Comparison of ENCODE assay signal across 1 cellular context in the genomic region with DNA sequence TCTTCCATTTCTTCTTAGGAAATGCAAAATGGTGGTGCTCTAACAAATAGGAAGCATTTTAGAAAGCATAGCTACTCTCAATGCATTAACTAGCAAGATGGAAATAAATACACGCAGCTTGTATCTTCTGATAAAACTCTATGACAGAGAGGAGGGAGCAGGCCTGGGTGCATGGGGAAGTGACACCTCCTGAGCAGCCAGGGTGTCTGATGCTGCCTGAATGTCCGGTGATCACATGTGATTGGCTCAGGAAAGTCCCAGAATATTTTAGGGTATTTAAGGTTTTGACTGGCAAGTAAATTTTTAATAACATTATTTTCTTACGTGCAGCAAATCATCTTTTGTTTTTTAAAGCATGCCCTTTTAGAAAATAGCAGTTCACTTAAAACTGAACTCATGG.
TF ChIP-seq lines count a peak whose summit lies in the region.

No MANE protein-coding gene starts in this region.

TF ChIP-seq in GM12878, 131 proteins besides CTCF, POLR2A, EP300 and RAD21 (continued from another document):
- TF ChIP-seq ATF7 (IDR thresholded peaks at IDR 0.05; ENCODE audit: low read depth) (0 out of 2 replicates have a peak, but pooled peaks have one; percentile 10), MTA2 (IDR thresholded peaks at IDR 0.05; ENCODE audit: low read depth) (no peak), IRF4 (IDR thresholded peaks at IDR 0.05; ENCODE audit: low read depth, low read length) (no peak), YY1 (IDR thresholded peaks at IDR 0.05; ENCODE audit: low read depth, low read length) (no peak), RELA (IDR thresholded peaks at IDR 0.05; ENCODE audit: borderline replicate concordance, partially characterized antibody) (no peak)
- TF ChIP-seq, protein P1, sequence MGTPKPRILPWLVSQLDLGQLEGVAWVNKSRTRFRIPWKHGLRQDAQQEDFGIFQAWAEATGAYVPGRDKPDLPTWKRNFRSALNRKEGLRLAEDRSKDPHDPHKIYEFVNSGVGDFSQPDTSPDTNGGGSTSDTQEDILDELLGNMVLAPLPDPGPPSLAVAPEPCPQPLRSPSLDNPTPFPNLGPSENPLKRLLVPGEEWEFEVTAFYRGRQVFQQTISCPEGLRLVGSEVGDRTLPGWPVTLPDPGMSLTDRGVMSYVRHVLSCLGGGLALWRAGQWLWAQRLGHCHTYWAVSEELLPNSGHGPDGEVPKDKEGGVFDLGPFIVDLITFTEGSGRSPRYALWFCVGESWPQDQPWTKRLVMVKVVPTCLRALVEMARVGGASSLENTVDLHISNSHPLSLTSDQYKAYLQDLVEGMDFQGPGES (IDR thresholded peaks at IDR 0.05), result no peak
- TF ChIP-seq, protein P2, sequence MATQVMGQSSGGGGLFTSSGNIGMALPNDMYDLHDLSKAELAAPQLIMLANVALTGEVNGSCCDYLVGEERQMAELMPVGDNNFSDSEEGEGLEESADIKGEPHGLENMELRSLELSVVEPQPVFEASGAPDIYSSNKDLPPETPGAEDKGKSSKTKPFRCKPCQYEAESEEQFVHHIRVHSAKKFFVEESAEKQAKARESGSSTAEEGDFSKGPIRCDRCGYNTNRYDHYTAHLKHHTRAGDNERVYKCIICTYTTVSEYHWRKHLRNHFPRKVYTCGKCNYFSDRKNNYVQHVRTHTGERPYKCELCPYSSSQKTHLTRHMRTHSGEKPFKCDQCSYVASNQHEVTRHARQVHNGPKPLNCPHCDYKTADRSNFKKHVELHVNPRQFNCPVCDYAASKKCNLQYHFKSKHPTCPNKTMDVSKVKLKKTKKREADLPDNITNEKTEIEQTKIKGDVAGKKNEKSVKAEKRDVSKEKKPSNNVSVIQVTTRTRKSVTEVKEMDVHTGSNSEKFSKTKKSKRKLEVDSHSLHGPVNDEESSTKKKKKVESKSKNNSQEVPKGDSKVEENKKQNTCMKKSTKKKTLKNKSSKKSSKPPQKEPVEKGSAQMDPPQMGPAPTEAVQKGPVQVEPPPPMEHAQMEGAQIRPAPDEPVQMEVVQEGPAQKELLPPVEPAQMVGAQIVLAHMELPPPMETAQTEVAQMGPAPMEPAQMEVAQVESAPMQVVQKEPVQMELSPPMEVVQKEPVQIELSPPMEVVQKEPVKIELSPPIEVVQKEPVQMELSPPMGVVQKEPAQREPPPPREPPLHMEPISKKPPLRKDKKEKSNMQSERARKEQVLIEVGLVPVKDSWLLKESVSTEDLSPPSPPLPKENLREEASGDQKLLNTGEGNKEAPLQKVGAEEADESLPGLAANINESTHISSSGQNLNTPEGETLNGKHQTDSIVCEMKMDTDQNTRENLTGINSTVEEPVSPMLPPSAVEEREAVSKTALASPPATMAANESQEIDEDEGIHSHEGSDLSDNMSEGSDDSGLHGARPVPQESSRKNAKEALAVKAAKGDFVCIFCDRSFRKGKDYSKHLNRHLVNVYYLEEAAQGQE (IDR thresholded peaks at IDR 0.05; ENCODE audit: low read depth, low read length), result no peak
- TF ChIP-seq, protein P3, sequence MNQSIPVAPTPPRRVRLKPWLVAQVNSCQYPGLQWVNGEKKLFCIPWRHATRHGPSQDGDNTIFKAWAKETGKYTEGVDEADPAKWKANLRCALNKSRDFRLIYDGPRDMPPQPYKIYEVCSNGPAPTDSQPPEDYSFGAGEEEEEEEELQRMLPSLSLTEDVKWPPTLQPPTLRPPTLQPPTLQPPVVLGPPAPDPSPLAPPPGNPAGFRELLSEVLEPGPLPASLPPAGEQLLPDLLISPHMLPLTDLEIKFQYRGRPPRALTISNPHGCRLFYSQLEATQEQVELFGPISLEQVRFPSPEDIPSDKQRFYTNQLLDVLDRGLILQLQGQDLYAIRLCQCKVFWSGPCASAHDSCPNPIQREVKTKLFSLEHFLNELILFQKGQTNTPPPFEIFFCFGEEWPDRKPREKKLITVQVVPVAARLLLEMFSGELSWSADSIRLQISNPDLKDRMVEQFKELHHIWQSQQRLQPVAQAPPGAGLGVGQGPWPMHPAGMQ (IDR thresholded peaks at IDR 0.05; ENCODE audit: borderline replicate concordance), result no peak
- TF ChIP-seq, protein P4, sequence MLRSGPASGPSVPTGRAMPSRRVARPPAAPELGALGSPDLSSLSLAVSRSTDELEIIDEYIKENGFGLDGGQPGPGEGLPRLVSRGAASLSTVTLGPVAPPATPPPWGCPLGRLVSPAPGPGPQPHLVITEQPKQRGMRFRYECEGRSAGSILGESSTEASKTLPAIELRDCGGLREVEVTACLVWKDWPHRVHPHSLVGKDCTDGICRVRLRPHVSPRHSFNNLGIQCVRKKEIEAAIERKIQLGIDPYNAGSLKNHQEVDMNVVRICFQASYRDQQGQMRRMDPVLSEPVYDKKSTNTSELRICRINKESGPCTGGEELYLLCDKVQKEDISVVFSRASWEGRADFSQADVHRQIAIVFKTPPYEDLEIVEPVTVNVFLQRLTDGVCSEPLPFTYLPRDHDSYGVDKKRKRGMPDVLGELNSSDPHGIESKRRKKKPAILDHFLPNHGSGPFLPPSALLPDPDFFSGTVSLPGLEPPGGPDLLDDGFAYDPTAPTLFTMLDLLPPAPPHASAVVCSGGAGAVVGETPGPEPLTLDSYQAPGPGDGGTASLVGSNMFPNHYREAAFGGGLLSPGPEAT (IDR thresholded peaks at IDR 0.05; ENCODE audit: low read depth), result peak; percentile 75; the same call in 1 of the 2 replicates
- TF ChIP-seq, protein P5, sequence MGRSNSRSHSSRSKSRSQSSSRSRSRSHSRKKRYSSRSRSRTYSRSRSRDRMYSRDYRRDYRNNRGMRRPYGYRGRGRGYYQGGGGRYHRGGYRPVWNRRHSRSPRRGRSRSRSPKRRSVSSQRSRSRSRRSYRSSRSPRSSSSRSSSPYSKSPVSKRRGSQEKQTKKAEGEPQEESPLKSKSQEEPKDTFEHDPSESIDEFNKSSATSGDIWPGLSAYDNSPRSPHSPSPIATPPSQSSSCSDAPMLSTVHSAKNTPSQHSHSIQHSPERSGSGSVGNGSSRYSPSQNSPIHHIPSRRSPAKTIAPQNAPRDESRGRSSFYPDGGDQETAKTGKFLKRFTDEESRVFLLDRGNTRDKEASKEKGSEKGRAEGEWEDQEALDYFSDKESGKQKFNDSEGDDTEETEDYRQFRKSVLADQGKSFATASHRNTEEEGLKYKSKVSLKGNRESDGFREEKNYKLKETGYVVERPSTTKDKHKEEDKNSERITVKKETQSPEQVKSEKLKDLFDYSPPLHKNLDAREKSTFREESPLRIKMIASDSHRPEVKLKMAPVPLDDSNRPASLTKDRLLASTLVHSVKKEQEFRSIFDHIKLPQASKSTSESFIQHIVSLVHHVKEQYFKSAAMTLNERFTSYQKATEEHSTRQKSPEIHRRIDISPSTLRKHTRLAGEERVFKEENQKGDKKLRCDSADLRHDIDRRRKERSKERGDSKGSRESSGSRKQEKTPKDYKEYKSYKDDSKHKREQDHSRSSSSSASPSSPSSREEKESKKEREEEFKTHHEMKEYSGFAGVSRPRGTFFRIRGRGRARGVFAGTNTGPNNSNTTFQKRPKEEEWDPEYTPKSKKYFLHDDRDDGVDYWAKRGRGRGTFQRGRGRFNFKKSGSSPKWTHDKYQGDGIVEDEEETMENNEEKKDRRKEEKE (IDR thresholded peaks at IDR 0.05), result no peak
